ENCODE assay signal across 1 cellular context in the genomic region with DNA sequence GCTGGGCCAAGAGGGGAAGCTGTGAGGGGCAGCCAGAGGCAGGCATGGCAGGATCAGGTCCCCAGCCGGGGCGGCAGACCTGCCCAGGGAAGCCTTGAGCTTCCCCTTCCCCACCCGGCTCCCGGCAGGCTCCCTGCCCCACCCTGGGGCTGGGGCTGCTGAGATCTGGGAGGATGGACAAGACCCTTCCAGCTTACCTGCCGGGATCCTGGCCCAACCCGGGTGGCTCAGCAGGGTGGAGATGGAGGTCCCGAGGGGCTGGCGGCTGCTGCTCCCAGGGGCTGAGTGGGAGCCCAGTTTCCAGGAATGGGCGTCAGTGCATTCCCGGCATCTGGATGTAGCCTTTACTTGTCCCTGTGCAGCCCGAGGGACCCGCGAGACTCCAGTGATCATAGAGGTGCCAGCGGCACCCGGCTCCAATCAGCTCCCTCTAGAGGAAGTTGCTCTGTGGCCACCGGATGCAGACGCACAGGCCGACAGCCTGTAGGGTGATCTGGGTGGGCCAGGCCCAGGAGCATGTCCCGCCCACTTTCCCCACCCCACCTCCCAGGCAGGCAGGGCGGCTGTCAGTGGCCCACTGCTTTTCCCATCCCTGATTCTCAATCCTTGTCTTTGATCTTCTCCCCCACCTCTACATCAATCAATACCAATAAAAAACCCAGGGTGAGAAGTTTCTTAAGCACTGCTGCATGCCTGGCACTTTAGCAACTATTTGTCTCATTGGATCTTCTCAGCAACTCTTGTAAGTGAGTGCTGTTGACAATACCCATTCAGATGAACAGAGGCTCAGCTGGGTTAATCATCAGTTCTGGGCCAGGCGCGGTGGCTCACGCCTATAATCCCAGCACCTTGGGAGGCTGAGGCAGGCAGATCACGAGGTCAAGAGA.
TF ChIP-seq lines count a peak whose summit lies in the region.

Gene BAK1 (minus strand): TSS at position 449 of the 887 bp plus-strand sequence. CDS start 2,672 bp downstream, outside the sequence.

TF ChIP-seq in HepG2, 621 proteins besides CTCF, POLR2A, EP300 and RAD21 (continued from another document and continues in another):
- TF ChIP-seq ZNF276 (CRISPR knock-in tag; IDR thresholded peaks at IDR 0.05; ENCODE audit: low read depth) (no peak), ZNF34 (CRISPR knock-in tag; IDR thresholded peaks at IDR 0.05; ENCODE audit: borderline replicate concordance) (no peak; the same call in 1 of the 2 replicates), CSRNP1 (CRISPR knock-in tag; IDR thresholded peaks at IDR 0.05) (peak; percentile 47; the same call in 1 of the 2 replicates), IRF2 (CRISPR knock-in tag; IDR thresholded peaks at IDR 0.05) (peak; percentile 66; the same call in 1 of the 2 replicates), THYN1 (CRISPR knock-in tag; IDR thresholded peaks at IDR 0.05; ENCODE audit: borderline replicate concordance, low read depth) (no peak), ZNF564 (CRISPR knock-in tag; IDR thresholded peaks at IDR 0.05) (no peak), ZNF773 (CRISPR knock-in tag; IDR thresholded peaks at IDR 0.05; ENCODE audit: borderline replicate concordance) (no peak), ZNF605 (CRISPR knock-in tag; IDR thresholded peaks at IDR 0.05) (no peak), JDP2 (CRISPR knock-in tag; IDR thresholded peaks at IDR 0.05; ENCODE audit: borderline replicate concordance) (no peak), TBX2 (CRISPR knock-in tag; IDR thresholded peaks at IDR 0.05; ENCODE audit: borderline replicate concordance) (peak; percentile 71; the same call in 1 of the 2 replicates), KMT2A (CRISPR knock-in tag; IDR thresholded peaks at IDR 0.05) (no peak), ZFAT (CRISPR knock-in tag; conservative IDR thresholded peaks at IDR 0.05) (no peak), TEF (CRISPR knock-in tag; IDR thresholded peaks at IDR 0.05) (no peak), ZBTB4 (CRISPR knock-in tag; IDR thresholded peaks at IDR 0.05; ENCODE audit: borderline replicate concordance) (0 out of 2 replicates have a peak, but pooled peaks have one; percentile 25), ZFP36L2 (CRISPR knock-in tag; IDR thresholded peaks at IDR 0.05) (no peak), TSC22D2 (CRISPR knock-in tag; IDR thresholded peaks at IDR 0.05; ENCODE audit: borderline replicate concordance) (0 out of 2 replicates have a peak, but pooled peaks have one; percentile 42), ZNF780A (CRISPR knock-in tag; IDR thresholded peaks at IDR 0.05) (no peak), ZNF143 (CRISPR knock-in tag; IDR thresholded peaks at IDR 0.05) (0 out of 2 replicates have a peak, but pooled peaks have one; percentile 32), ZNF224 (CRISPR knock-in tag; IDR thresholded peaks at IDR 0.05) (no peak), EZH2 (conservative IDR thresholded peaks at IDR 0.05; ENCODE audit: low read depth, low read length) (no peak), ZMYM2 (CRISPR knock-in tag; IDR thresholded peaks at IDR 0.05) (0 out of 2 replicates have a peak, but pooled peaks have one; percentile 69), NCOA5 (CRISPR knock-in tag; IDR thresholded peaks at IDR 0.05) (no peak), RFXAP (CRISPR knock-in tag; IDR thresholded peaks at IDR 0.05; ENCODE audit: borderline replicate concordance) (peak; percentile 39; the same call in 1 of the 2 replicates), PAF1 (CRISPR knock-in tag; IDR thresholded peaks at IDR 0.05) (no peak), ZNF543 (CRISPR knock-in tag; IDR thresholded peaks at IDR 0.05) (no peak), GTF2F1 (IDR thresholded peaks at IDR 0.05; ENCODE audit: low read length) (no peak), ZNF781 (CRISPR knock-in tag; IDR thresholded peaks at IDR 0.05; ENCODE audit: borderline replicate concordance, not compliant biosample characterization) (peak; percentile 32), HOXD1 (CRISPR knock-in tag; IDR thresholded peaks at IDR 0.05) (no peak; the same call in 1 of the 2 replicates), PCBP2 (optimal IDR thresholded peaks at IDR 0.05; ENCODE audit: low read depth, low read length, poor library complexity, severe bottlenecking) (no peak), SALL2 (CRISPR knock-in tag; IDR thresholded peaks at IDR 0.05) (peak; percentile 76; the same call in 1 of the 2 replicates), HMGA1 (CRISPR knock-in tag; conservative IDR thresholded peaks at IDR 0.05) (no peak), PTBP1 (IDR thresholded peaks at IDR 0.05; ENCODE audit: low read depth, low read length, poor library complexity, severe bottlenecking) (no peak), SRF (IDR thresholded peaks at IDR 0.05; ENCODE audit: low read depth, low read length) (no peak), ZBTB8A (CRISPR knock-in tag; IDR thresholded peaks at IDR 0.05; ENCODE audit: borderline replicate concordance, low read depth) (no peak), SRY (CRISPR knock-in tag; IDR thresholded peaks at IDR 0.05) (no peak), BRD4 (CRISPR knock-in tag; IDR thresholded peaks at IDR 0.05) (0 out of 2 replicates have a peak, but pooled peaks have one; percentile 42), ZNF788 (CRISPR knock-in tag; IDR thresholded peaks at IDR 0.05; ENCODE audit: borderline replicate concordance) (peak; percentile 54; the same call in 1 of the 2 replicates), ZNF782 (CRISPR knock-in tag; IDR thresholded peaks at IDR 0.05; ENCODE audit: borderline replicate concordance) (peak; percentile 21; the same call in 1 of the 2 replicates), TAF15 (IDR thresholded peaks at IDR 0.05; ENCODE audit: low read depth, low read length, poor library complexity, severe bottlenecking) (no peak), ZNF160 (CRISPR knock-in tag; IDR thresholded peaks at IDR 0.05) (no peak), HDAC1 (CRISPR knock-in tag; IDR thresholded peaks at IDR 0.05) (peak; percentile 58), ZNF260 (CRISPR knock-in tag; IDR thresholded peaks at IDR 0.05; ENCODE audit: borderline replicate concordance, low read depth) (no peak), AGO2 (optimal IDR thresholded peaks at IDR 0.05; ENCODE audit: low read depth, low read length) (peak; percentile 26), ZNF354B (CRISPR knock-in tag; IDR thresholded peaks at IDR 0.05) (no peak)
- TF ChIP-seq, protein P1, sequence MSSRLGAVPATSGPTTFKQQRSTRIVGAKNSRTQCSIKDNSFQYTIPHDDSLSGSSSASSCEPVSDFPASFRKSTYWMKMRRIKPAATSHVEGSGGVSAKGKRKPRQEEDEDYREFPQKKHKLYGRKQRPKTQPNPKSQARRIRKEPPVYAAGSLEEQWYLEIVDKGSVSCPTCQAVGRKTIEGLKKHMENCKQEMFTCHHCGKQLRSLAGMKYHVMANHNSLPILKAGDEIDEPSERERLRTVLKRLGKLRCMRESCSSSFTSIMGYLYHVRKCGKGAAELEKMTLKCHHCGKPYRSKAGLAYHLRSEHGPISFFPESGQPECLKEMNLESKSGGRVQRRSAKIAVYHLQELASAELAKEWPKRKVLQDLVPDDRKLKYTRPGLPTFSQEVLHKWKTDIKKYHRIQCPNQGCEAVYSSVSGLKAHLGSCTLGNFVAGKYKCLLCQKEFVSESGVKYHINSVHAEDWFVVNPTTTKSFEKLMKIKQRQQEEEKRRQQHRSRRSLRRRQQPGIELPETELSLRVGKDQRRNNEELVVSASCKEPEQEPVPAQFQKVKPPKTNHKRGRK (CRISPR knock-in tag; IDR thresholded peaks at IDR 0.05) = no peak
- TF ChIP-seq, protein P2, sequence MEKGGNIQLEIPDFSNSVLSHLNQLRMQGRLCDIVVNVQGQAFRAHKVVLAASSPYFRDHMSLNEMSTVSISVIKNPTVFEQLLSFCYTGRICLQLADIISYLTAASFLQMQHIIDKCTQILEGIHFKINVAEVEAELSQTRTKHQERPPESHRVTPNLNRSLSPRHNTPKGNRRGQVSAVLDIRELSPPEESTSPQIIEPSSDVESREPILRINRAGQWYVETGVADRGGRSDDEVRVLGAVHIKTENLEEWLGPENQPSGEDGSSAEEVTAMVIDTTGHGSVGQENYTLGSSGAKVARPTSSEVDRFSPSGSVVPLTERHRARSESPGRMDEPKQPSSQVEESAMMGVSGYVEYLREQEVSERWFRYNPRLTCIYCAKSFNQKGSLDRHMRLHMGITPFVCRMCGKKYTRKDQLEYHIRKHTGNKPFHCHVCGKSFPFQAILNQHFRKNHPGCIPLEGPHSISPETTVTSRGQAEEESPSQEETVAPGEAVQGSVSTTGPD (CRISPR knock-in tag; IDR thresholded peaks at IDR 0.05) = no peak
- TF ChIP-seq, protein P3, sequence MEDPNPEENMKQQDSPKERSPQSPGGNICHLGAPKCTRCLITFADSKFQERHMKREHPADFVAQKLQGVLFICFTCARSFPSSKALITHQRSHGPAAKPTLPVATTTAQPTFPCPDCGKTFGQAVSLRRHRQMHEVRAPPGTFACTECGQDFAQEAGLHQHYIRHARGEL (CRISPR knock-in tag; IDR thresholded peaks at IDR 0.05) = 0 out of 2 replicates have a peak, but pooled peaks have one; percentile 8
- TF ChIP-seq, protein P4, sequence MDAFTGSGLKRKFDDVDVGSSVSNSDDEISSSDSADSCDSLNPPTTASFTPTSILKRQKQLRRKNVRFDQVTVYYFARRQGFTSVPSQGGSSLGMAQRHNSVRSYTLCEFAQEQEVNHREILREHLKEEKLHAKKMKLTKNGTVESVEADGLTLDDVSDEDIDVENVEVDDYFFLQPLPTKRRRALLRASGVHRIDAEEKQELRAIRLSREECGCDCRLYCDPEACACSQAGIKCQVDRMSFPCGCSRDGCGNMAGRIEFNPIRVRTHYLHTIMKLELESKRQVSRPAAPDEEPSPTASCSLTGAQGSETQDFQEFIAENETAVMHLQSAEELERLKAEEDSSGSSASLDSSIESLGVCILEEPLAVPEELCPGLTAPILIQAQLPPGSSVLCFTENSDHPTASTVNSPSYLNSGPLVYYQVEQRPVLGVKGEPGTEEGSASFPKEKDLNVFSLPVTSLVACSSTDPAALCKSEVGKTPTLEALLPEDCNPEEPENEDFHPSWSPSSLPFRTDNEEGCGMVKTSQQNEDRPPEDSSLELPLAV (CRISPR knock-in tag; conservative IDR thresholded peaks at IDR 0.05; ENCODE audit: low read depth) = no peak
- TF ChIP-seq, protein P5, sequence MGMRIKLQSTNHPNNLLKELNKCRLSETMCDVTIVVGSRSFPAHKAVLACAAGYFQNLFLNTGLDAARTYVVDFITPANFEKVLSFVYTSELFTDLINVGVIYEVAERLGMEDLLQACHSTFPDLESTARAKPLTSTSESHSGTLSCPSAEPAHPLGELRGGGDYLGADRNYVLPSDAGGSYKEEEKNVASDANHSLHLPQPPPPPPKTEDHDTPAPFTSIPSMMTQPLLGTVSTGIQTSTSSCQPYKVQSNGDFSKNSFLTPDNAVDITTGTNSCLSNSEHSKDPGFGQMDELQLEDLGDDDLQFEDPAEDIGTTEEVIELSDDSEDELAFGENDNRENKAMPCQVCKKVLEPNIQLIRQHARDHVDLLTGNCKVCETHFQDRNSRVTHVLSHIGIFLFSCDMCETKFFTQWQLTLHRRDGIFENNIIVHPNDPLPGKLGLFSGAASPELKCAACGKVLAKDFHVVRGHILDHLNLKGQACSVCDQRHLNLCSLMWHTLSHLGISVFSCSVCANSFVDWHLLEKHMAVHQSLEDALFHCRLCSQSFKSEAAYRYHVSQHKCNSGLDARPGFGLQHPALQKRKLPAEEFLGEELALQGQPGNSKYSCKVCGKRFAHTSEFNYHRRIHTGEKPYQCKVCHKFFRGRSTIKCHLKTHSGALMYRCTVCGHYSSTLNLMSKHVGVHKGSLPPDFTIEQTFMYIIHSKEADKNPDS (CRISPR knock-in tag; IDR thresholded peaks at IDR 0.05) = no peak
